8 cellular contexts compared by ENCODE assay signal in the genomic region with DNA sequence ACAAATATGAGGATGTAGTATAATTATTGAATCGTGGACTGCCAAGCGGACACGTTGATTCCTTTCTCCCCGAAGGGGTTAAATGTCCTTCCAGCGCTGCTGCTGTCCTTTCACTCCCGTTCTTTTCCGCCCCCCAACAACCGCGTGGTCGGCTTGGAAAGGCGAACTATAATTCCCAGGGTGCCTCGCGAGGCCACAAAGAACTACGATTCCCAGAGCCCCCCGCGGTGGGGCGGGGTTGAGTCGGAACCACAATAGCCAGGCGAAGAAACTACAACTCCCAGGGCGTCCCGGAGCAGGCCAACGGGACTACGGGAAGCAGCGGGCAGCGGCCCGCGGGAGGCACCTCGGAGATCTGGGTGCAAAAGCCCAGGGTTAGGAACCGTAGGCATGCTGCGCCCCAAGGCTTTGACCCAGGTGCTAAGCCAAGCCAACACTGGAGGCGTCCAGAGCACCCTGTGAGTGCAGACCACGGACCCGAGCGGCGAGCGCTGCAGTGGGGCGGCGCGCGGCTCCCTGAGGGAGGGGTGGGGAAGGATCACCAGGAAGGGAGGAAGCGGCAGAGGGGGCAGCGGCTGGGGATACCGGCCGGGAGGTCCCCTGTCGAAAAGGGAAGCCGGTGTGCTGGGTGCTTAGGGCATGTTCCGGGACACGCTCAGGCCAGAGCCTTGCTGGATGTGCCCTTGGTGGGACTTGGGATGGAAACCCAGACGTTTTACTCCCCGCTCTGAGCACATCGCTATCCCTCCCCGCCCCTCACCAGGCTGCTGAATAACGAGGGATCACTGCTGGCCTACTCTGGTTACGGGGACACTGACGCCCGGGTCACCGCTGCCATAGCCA. TPM values are rescaled to one million over a fixed set of nuclear protein-coding genes. Genes with fewer than 3 reads are reported as not detected.
DNase-seq lines count a peak whose midpoint lies in the region; ATAC-seq and TF ChIP-seq lines count a peak whose summit lies in the region.

A gene (plus strand): TSS at position 283 of the 843 bp plus-strand sequence. CDS start 108 bp downstream, at position 391.

- H3K9ac ChIP-seq in HUES64 (ENCODE audit: low read depth, low read length) (peak within 1 kb of the TSS; percentile 94), OCI-LY1 (ENCODE audit: low read length) (peak within 1 kb of the TSS; percentile 76)

- no peaks in the 10 kb centered on the region for H3K9me3 Mint-ChIP-seq in endothelial cell (ENCODE audit: unreplicated experiment)

- H3K9me2 ChIP-seq in OCI-LY1 (ENCODE audit: low read depth, low read length), result no peaks in the 10 kb centered on the region

- H3K4me3 ChIP-seq in HUES64 (ENCODE audit: low read length) (peak within 1 kb of the TSS; percentile 93), OCI-LY1 (ENCODE audit: low read depth, low read length, poor library complexity, severe bottlenecking) (peak within 1 kb of the TSS; percentile 73)

- H3K27ac ChIP-seq in HUES64 (ENCODE audit: low read depth, low read length), result peak within 1 kb of the TSS; percentile 96
- H3K27ac ChIP-seq in OCI-LY1 (ENCODE audit: low read depth, low read length, poor library complexity, severe bottlenecking), result peak within 1 kb of the TSS; percentile 82

- H3K4me2 ChIP-seq in OCI-LY1 (ENCODE audit: low read length), result peak within 1 kb of the TSS; percentile 77

- H2AFZ ChIP-seq in OCI-LY1 (ENCODE audit: low read length), result no peak within 1 kb of the TSS

- DNase-seq in Caki2 (ENCODE audit: low read depth) (peak; percentile 97), endothelial cell (ENCODE audit: low spot score) (peak; percentile 98), midbrain (lab: John Stamatoyannopoulos, UW) (peak; percentile 99)
- peak; percentile 98 for DNase-seq in activated CD8-positive, alpha-beta memory T cell treated with anti-CD3 and anti-CD28 coated beads, Interleukin-2, amount 50 U/mL, for 4 hours
- DNase-seq in stimulated activated CD8-positive, alpha-beta memory T cell treated with anti-CD3 and anti-CD28 coated beads, Interleukin-2, amount 100 ng/mL, for 1 hour (ENCODE audit: low read depth in 2 of 2), result peak; percentile 90

- under 1% methylated on average over 57 of the region's 57 CpGs for WGBS in HUES64

- H3K4me1 ChIP-seq in HUES64 (ENCODE audit: insufficient read depth, low read length), result peaks cover 4% of the 10 kb centered on the region; the same call in 1 of the 2 replicates
- H3K4me1 ChIP-seq in OCI-LY1 (ENCODE audit: insufficient read depth, low read length, severe bottlenecking), result peaks cover 16% of the 10 kb centered on the region

- peaks cover 16% of the 10 kb centered on the region for H3K27me3 Mint-ChIP-seq in endothelial cell (ENCODE audit: unreplicated experiment)

- peaks cover 31% of the 10 kb centered on the region for H3K4me1 Mint-ChIP-seq in endothelial cell (ENCODE audit: unreplicated experiment)

- peak within 1 kb of the TSS; percentile 98 for H3K4me3 Mint-ChIP-seq in endothelial cell (ENCODE audit: unreplicated experiment)

- no peaks in the 10 kb centered on the region for H3K9me3 ChIP-seq in HUES64 (ENCODE audit: insufficient read depth, low read depth, low read length)
- no peaks in the 10 kb centered on the region for H3K9me3 ChIP-seq in OCI-LY1 (ENCODE audit: low read length)

- TF ChIP-seq CTCF in OCI-LY1 (IDR thresholded peaks at IDR 0.05; ENCODE audit: low read length), result no peak
- no peak for TF ChIP-seq CTCF in endothelial cell (IDR thresholded peaks at IDR 0.05; ENCODE audit: unreplicated experiment)

- no peaks in the 10 kb centered on the region for H3F3A ChIP-seq in OCI-LY1 (ENCODE audit: insufficient read depth, low read length)

- H3K79me2 ChIP-seq in OCI-LY1 (ENCODE audit: insufficient read depth, low read length), result no peaks in the 10 kb centered on the region

- in situ Hi-C loops in Caki2 (cut with HindIII; ENCODE audit: low pct_unique_long_range_greater_than_20kb, low sequenced_read_pairs), result no loop called here

- peaks cover 19% of the 10 kb centered on the region for H3K36me3 Mint-ChIP-seq in endothelial cell (ENCODE audit: low read depth, unreplicated experiment)

- H3K27me3 ChIP-seq in HUES64 (ENCODE audit: insufficient read depth, low read length) (no peaks in the 10 kb centered on the region), OCI-LY1 (ENCODE audit: insufficient read depth, low read length) (no peaks in the 10 kb centered on the region)

- H4K20me1 ChIP-seq in OCI-LY1 (ENCODE audit: insufficient read depth, low read length), result no peaks in the 10 kb centered on the region

- ATAC-seq in GM21447 (IDR thresholded peaks at IDR 0.05; ENCODE audit: unreplicated experiment), result peak; percentile 72

- peak within 1 kb of the TSS; percentile 95 for H3K27ac Mint-ChIP-seq in endothelial cell (ENCODE audit: unreplicated experiment)

- H3K36me3 ChIP-seq in HUES64 (ENCODE audit: insufficient read depth, low read length), result peaks cover 28% of the 10 kb centered on the region
- H3K36me3 ChIP-seq in OCI-LY1 (ENCODE audit: insufficient read depth, low read length), result peaks cover 14% of the 10 kb centered on the region; the same call in 1 of the 2 replicates

RNA-seq across cellular contexts. Expression of the gene that starts here (rescaled TPM):
- total RNA-seq in Caki2 (2014; rRNA removed; shearing (Covaris generic); ENCODE audit: low replicate concordance), result 14.3 and 28.3 TPM in 2 replicates
- polyA plus RNA-seq in HUES64 (2013, experiment 1 of 2), result 66.4 TPM
- 72.2 TPM for polyA plus RNA-seq in HUES64 (2013, experiment 2 of 2)
- 82.4 TPM for total RNA-seq in endothelial cell (ENCODE audit: unreplicated experiment)

Comparison
In these comparisons a context has a peak if more than half of its experiments do, and no peak if none do; other contexts are left out.
1. Peak in every context shown above with its lines: DNase-seq, ATAC-seq, H3K4me3 ChIP-seq and H3K27ac ChIP-seq.